ENCODE assay signal across 34 cellular contexts in genomic region chr10:133281628-133282372, GRCh38. TPM values are rescaled to one million over a fixed set of nuclear protein-coding genes. Genes with fewer than 3 reads are reported as not detected.
"Had no signal": no experiment of that assay in that cellular context is flagged by ENCODE, and none has a peak within 500 bp of the region (broad histone marks: within the 10 kb centered on the region; RNA-seq: fewer than 3 reads in every experiment).

No MANE protein-coding gene starts in this region.

- ATAC-seq: activated T-cell treated with anti-CD3 and anti-CD28 coated beads, Interleukin-2, amount 50 U/mL, for 72 hours; Right ventricle myocardium inferior; T-cell had no signal

- H3K27ac ChIP-seq: breast epithelium, SK-N-MC had no signal

- H3K4me3 ChIP-seq: breast epithelium, SK-N-MC had no signal

- H3K9me3 ChIP-seq: breast epithelium had no signal

- DNase-seq: activated B cell treated with CpG ODN at 0.5 μM for 24 hours; activated CD4-positive, alpha-beta T cell treated with anti-CD3 and anti-CD28 coated beads for 1 hour; activated CD4-positive, alpha-beta T cell treated with anti-CD3 and anti-CD28 coated beads, Interleukin-2, amount 10 ng/mL, durations not matched to agents 24 days and 14 days; activated CD4-positive, alpha-beta T cell treated with anti-CD3 and anti-CD28 coated beads, Interleukin-2, amount 50 U/mL, for 48 hours; activated CD8-positive, alpha-beta memory T cell treated with anti-CD3 and anti-CD28 coated beads, Interleukin-2, amount 50 U/mL, for 4 hours; activated gamma-delta T cell treated with Interleukin-2 at 50 U/mL for 16 hours; activated naive CD4-positive, alpha-beta T cell treated with anti-CD3 and anti-CD28 coated beads, Interleukin-2, amount 10 ng/mL, durations not matched to agents 7 days and 5 days; activated naive CD8-positive, alpha-beta T cell treated with anti-CD3 and anti-CD28 coated beads for 36 hours; activated T-cell treated with anti-CD3 and anti-CD28 coated beads, Interleukin-2, amount 50 U/mL, for 72 hours; anterior cingulate cortex; caudate nucleus; KG1; NCI-H1092 treated with DMSO at 0.1 percent for 48 hours; NCI-H1417 treated with DMSO at 0.1 percent for 48 hours; NCI-H1694; NCI-H2029; NCI-H2107; NCI-H345; NCI-H510A; NCI-H526 treated with DMSO at 0.1 percent for 48 hours; NCI-H82; T-cell; T-helper 2 cell; T1000 had no signal

RNA-seq across cellular contexts. Expression of gene VENTX, which starts 44.1 kb away (rescaled TPM):
- total RNA-seq: activated CD4-positive, alpha-beta T cell treated with anti-CD3 and anti-CD28 coated beads, Interleukin-2, amount 10 ng/mL, durations not matched to agents 24 days and 14 days; activated CD8-positive, alpha-beta memory T cell treated with anti-CD3 and anti-CD28 coated beads for 36 hours; activated naive CD8-positive, alpha-beta T cell treated with anti-CD3 and anti-CD28 coated beads for 36 hours; activated T-helper 2 cell treated with anti-CD3 and anti-CD28 coated beads, Interferon-gamma antibody, Interleukin-2, Interleukin-4, amounts not matched to agents 10 μg/mL and 5 μg/mL and 100 μg/mL, durations not matched to agents 14 hours and 24 hours and 36 hours; LHCN-M2; M059J; OCI-LY7; RPMI7951 had no signal

RNA-seq across cellular contexts. Expression of gene UTF1, which starts 51.8 kb away (rescaled TPM):
- total RNA-seq: activated B cell treated with CpG ODN at 0.5 μM for 24 hours; activated CD8-positive, alpha-beta memory T cell treated with anti-CD3 and anti-CD28 coated beads for 36 hours; activated naive CD8-positive, alpha-beta T cell treated with anti-CD3 and anti-CD28 coated beads for 36 hours; breast epithelium; LHCN-M2; M059J; OCI-LY7; Right ventricle myocardium inferior; RPMI7951 had no signal
- polyA plus RNA-seq: adipose tissue had no signal
